In the genomic region with DNA sequence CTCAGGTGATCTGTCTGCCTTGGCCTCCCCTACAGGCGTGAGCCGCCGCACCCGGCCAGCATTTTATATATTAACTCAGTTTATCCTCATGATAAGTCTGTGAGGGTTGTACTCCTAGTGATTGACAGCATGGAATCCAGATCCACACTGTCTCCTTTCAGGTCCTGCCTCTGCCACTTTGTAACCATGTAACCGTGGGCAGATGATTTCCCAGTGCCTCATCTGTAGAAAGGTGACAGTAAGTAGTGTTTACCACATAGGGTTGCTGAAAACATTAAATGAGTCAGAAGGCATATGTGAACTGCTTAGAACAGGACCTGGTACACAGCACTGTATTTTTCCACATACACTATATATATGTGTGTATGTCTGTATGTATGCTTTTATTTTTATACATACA, we compare ENCODE assay signal across 10 cellular contexts. TPM values are rescaled to one million over a fixed set of nuclear protein-coding genes. Genes with fewer than 3 reads are reported as not detected.
A peak's percentile ranks its signal among the peaks of the same experiment; 100 is the strongest.
DNase-seq lines count a peak whose midpoint lies in the region; ATAC-seq and TF ChIP-seq lines count a peak whose summit lies in the region.
"Had no signal": no experiment of that assay in that cellular context is flagged by ENCODE, and none has a peak within 500 bp of the region (broad histone marks: within the 10 kb centered on the region; RNA-seq: fewer than 3 reads in every experiment).

No MANE protein-coding gene starts in this region.

- peaks cover 43% of the 10 kb centered on the region for H3K4me1 Mint-ChIP-seq in activated CD4-positive, alpha-beta memory T cell treated with anti-CD3 and anti-CD28 coated beads for 36 hours (ENCODE audit: low read depth)
- peaks cover 49 to 72% of the 10 kb centered on the region in 2 donors for H3K4me1 Mint-ChIP-seq in immature natural killer cell

- no peaks in the 10 kb centered on the region for H3K36me3 ChIP-seq in uterus
- H3K36me3 ChIP-seq: thyroid gland had no signal

- H3K4me1 ChIP-seq in uterus, result peaks cover 9 to 10% of the 10 kb centered on the region in 2 donors

- H3K4me3 ChIP-seq in uterus, result peak overlapping the region in 1 of 2 donors; percentile 74

- H3K9me3 Mint-ChIP-seq in activated CD4-positive, alpha-beta memory T cell treated with anti-CD3 and anti-CD28 coated beads for 36 hours, result no peaks in the 10 kb centered on the region
- H3K9me3 Mint-ChIP-seq in immature natural killer cell, result peaks cover 0 to 2% (median 0%) of the 10 kb centered on the region in 6 donors

- H3K27me3 Mint-ChIP-seq in activated CD4-positive, alpha-beta memory T cell treated with anti-CD3 and anti-CD28 coated beads for 36 hours, result no peaks in the 10 kb centered on the region
- peaks cover 10 to 15% (median 14%) of the 10 kb centered on the region in 3 donors for H3K27me3 Mint-ChIP-seq in immature natural killer cell (ENCODE audit: low read depth in 3 of 3)

- POLR2A ChIA-PET in activated CD4-positive, alpha-beta memory T cell treated with anti-CD3 and anti-CD28 coated beads for 36 hours (lab: Charles Lee), result no interaction called here

- intact Hi-C loops in activated CD4-positive, alpha-beta memory T cell treated with anti-CD3 and anti-CD28 coated beads for 36 hours (cut with micrococcal nuclease), result loop anchor here (2.0 kb wide), 1 partner anchor 51 kb away; no protein-coding TSS in a partner anchor
- intact Hi-C loops in uterus (cut with DNase I; ENCODE audit: low total_unique reads), result no loop called here

- no peaks in the 10 kb centered on the region for H3K27me3 ChIP-seq in uterus
- H3K27me3 ChIP-seq: thyroid gland had no signal

- H3K27ac Mint-ChIP-seq in activated CD4-positive, alpha-beta memory T cell treated with anti-CD3 and anti-CD28 coated beads for 36 hours, result peak overlapping the region; percentile 79
- peak overlapping the region; percentile 70 to 89 (median 88) for H3K27ac Mint-ChIP-seq in immature natural killer cell

- no peak for TF ChIP-seq CTCF in uterus (IDR thresholded peaks at IDR 0.05)

- H3K4me3 Mint-ChIP-seq in activated CD4-positive, alpha-beta memory T cell treated with anti-CD3 and anti-CD28 coated beads for 36 hours, result peak overlapping the region; percentile 76
- peak overlapping the region; percentile 76 to 85 (median 77) for H3K4me3 Mint-ChIP-seq in immature natural killer cell

- CTCF ChIA-PET in activated CD4-positive, alpha-beta memory T cell treated with anti-CD3 and anti-CD28 coated beads for 36 hours (lab: Charles Lee), result no interaction called here

- no peaks in the 10 kb centered on the region for H3K9me3 ChIP-seq in uterus
- H3K9me3 ChIP-seq: thyroid gland had no signal

- peak; percentile 46 for DNase-seq in stimulated activated CD4-positive, alpha-beta T cell treated with anti-CD3 and anti-CD28 coated beads, Interleukin-15, amount 100 ng/mL, for 24 hours
- no peak for DNase-seq in stimulated activated CD4-positive, alpha-beta T cell treated with anti-CD3 and anti-CD28 coated beads, Interleukin-4, amount 100 ng/mL, for 1 hour
- peak; percentile 56 for DNase-seq in activated CD4-positive, alpha-beta memory T cell treated with anti-CD3 and anti-CD28 coated beads for 36 hours
- DNase-seq in immature natural killer cell (no peak), uterus (no peak), NCI-H146 treated with DMSO at 0.1 percent for 48 hours (lab: John Stamatoyannopoulos, UW; ENCODE audit: unreplicated experiment) (no peak), NCI-H2171 (lab: John Stamatoyannopoulos, UW) (no peak)
- DNase-seq: NCI-H1092 had no signal

- peak overlapping the region; percentile 95 to 96 for H3K27ac ChIP-seq in uterus

- no peak for TF ChIP-seq POLR2A in uterus (IDR thresholded peaks at IDR 0.05)

- ATAC-seq in GM18519 (IDR thresholded peaks at IDR 0.05; ENCODE audit: low FRiP score, unreplicated experiment), result no peak

- peaks cover 8% of the 10 kb centered on the region for H3K36me3 Mint-ChIP-seq in activated CD4-positive, alpha-beta memory T cell treated with anti-CD3 and anti-CD28 coated beads for 36 hours
- no peaks in the 10 kb centered on the region for H3K36me3 Mint-ChIP-seq in immature natural killer cell

RNA-seq across cellular contexts. Expression of a gene that starts 2.4 kb away (rescaled TPM):
- total RNA-seq in activated CD4-positive, alpha-beta memory T cell treated with anti-CD3 and anti-CD28 coated beads for 36 hours, result 10 to 100 TPM; 35.5 to 39.9 TPM
- 100 to 1,000 TPM; 103 to 144 (median 141) TPM for polyA plus RNA-seq in immature natural killer cell
- total RNA-seq in uterus, result 100 to 1,000 TPM in 1 of 4 donors, 10 to 100 TPM in 3; 22.5 to 100 (median 45.5) TPM

RNA-seq across cellular contexts. Expression of a gene that starts 15.4 kb away (rescaled TPM):
- 10 to 100 TPM; 32.9 to 33.3 TPM for total RNA-seq in activated CD4-positive, alpha-beta memory T cell treated with anti-CD3 and anti-CD28 coated beads for 36 hours
- 10 to 100 TPM in 2 of 3 donors, 1 to 10 TPM in 1; 8.9 to 29.9 (median 10.9) TPM for polyA plus RNA-seq in immature natural killer cell
- total RNA-seq in uterus, result 10 to 100 TPM in 3 of 4 donors, 1 to 10 TPM in 1; 8.2 to 36.4 (median 13.9) TPM

RNA-seq across cellular contexts. Expression of a gene that starts 38.9 kb away (rescaled TPM):
- total RNA-seq in activated CD4-positive, alpha-beta memory T cell treated with anti-CD3 and anti-CD28 coated beads for 36 hours, result 10 to 100 TPM; 50.1 to 51.1 TPM
- 10 to 100 TPM in 1 of 3 donors, 1 to 10 TPM in 2; 4.5 to 26.3 (median 7.2) TPM for polyA plus RNA-seq in immature natural killer cell
- 100 to 1,000 TPM in 2 of 4 donors, 10 to 100 TPM in 2; 73.5 to 108 (median 100) TPM for total RNA-seq in uterus

Comparison
In these comparisons a context has a peak if more than half of its experiments do, and no peak if none do; other contexts are left out.
1. DNase-seq: peak in stimulated activated CD4-positive, alpha-beta T cell treated with anti-CD3 and anti-CD28 coated beads, Interleukin-15, amount 100 ng/mL, for 24 hours (single experiment) and activated CD4-positive, alpha-beta memory T cell treated with anti-CD3 and anti-CD28 coated beads for 36 hours (single experiment); none in stimulated activated CD4-positive, alpha-beta T cell treated with anti-CD3 and anti-CD28 coated beads, Interleukin-4, amount 100 ng/mL, for 1 hour (single experiment), immature natural killer cell (0 of 3), uterus (0 of 2), NCI-H146 treated with DMSO at 0.1 percent for 48 hours (single experiment) and NCI-H2171 (single experiment).